10 cellular contexts compared by ENCODE assay signal in genomic region chr4:147480502-147480890, GRCh38. TPM values are rescaled to one million over a fixed set of nuclear protein-coding genes. Genes with fewer than 3 reads are reported as not detected.
A peak's percentile ranks its signal among the peaks of the same experiment; 100 is the strongest.
DNase-seq lines count a peak whose midpoint lies in the region; ATAC-seq, FAIRE-seq and TF ChIP-seq lines count a peak whose summit lies in the region.
"Had no signal": no experiment of that assay in that cellular context is flagged by ENCODE, and none has a peak within 500 bp of the region (broad histone marks: within the 10 kb centered on the region; RNA-seq: fewer than 3 reads in every experiment).

No MANE protein-coding gene starts in this region.

- H3K56ac ChIP-seq in mesendoderm (ENCODE audit: low read length) = no peak overlapping the region

- H2BK5ac ChIP-seq in mesendoderm (ENCODE audit: low read length) = no peak overlapping the region

- no CpG with 5 or more reads among the region's 11 CpGs for WGBS in mesendoderm (ENCODE audit: extremely low coverage, insufficient coverage, low lambda C conversion rate)
- WGBS in thymus = 81% methylated on average over 11 of the region's 11 CpGs

- H2AFZ ChIP-seq in endothelial cell of umbilical vein (ENCODE audit: low read depth, low read length) = peak overlapping the region; percentile 67

- H3K4me3 Mint-ChIP-seq in immature natural killer cell = no peak overlapping the region

- H3K4me1 Mint-ChIP-seq in immature natural killer cell = no peaks in the 10 kb centered on the region

- peak overlapping the region; percentile 65 for H3K4me3 ChIP-seq in NT2/D1 (ENCODE audit: insufficient read length, low read depth)
- no peak overlapping the region for H3K4me3 ChIP-seq in endothelial cell of umbilical vein (replicated peaks in 1 of 3; ENCODE audit: insufficient read depth in 1 of 3, low read depth in 1 of 3, low read length in 3 of 3)
- H3K4me3 ChIP-seq in mesendoderm (ENCODE audit: low read length) = peak overlapping the region; percentile 67
- peak overlapping the region; percentile 11 for H3K4me3 ChIP-seq in thymus (ENCODE audit: low read length)

- no peaks in the 10 kb centered on the region for H3K9me1 ChIP-seq in endothelial cell of umbilical vein (replicated peaks; ENCODE audit: control insufficient read depth, extremely low read depth, insufficient read depth, low read length)

- H2AK5ac ChIP-seq in mesendoderm (ENCODE audit: low read length) = no peak overlapping the region

- no peak overlapping the region for H3K18ac ChIP-seq in mesendoderm (ENCODE audit: low read length)

- no peaks in the 10 kb centered on the region for H3K36me3 ChIP-seq in NT2/D1 (ENCODE audit: insufficient read depth, insufficient read length, low read length)
- no peaks in the 10 kb centered on the region for H3K36me3 ChIP-seq in endothelial cell of umbilical vein (ENCODE audit: control insufficient read depth in 2 of 2, extremely low read depth in 1 of 2, insufficient read depth in 2 of 2, low read length in 2 of 2)
- no peaks in the 10 kb centered on the region for H3K36me3 ChIP-seq in mesendoderm (ENCODE audit: control insufficient read depth, insufficient read depth, low read length)
- H3K36me3 ChIP-seq in thymus (ENCODE audit: control insufficient read depth, insufficient read depth) = no peaks in the 10 kb centered on the region

- no peak for FAIRE-seq in endothelial cell of umbilical vein (lab: Jason Lieb, UNC)

- peak overlapping the region; percentile 50 for H3K4me2 ChIP-seq in endothelial cell of umbilical vein (ENCODE audit: insufficient read depth, low read length)
- no peak overlapping the region for H3K4me2 ChIP-seq in mesendoderm (ENCODE audit: low read length)

- ATAC-seq in GM18868 (IDR thresholded peaks at IDR 0.05; ENCODE audit: unreplicated experiment) = no peak
- ATAC-seq: naive thymus-derived CD8-positive, alpha-beta T cell had no signal

- peak overlapping the region; percentile 39 for H3K4ac ChIP-seq in mesendoderm (ENCODE audit: low read depth, low read length)

- no peak overlapping the region for H2BK15ac ChIP-seq in mesendoderm (replicated peaks; ENCODE audit: low read depth)

- H2BK120ac ChIP-seq in mesendoderm (ENCODE audit: low read depth, low read length) = no peak overlapping the region

- intact Hi-C loops in endothelial cell of umbilical vein (cut with micrococcal nuclease) = no loop called here

- no peaks in the 10 kb centered on the region for H3K36me3 Mint-ChIP-seq in immature natural killer cell

- no peak overlapping the region for H3K27ac ChIP-seq in endothelial cell of umbilical vein (ENCODE audit: insufficient read depth, low read depth, low read length)
- no peak overlapping the region for H3K27ac ChIP-seq in mesendoderm (ENCODE audit: low read depth, low read length)
- H3K27ac ChIP-seq in thymus (ENCODE audit: low read depth) = peak overlapping the region; percentile 8

- no peak overlapping the region for H4K8ac ChIP-seq in mesendoderm (ENCODE audit: low read depth, low read length)

- H3K4me1 ChIP-seq in NT2/D1 (ENCODE audit: insufficient read depth, insufficient read length) = no peaks in the 10 kb centered on the region
- H3K4me1 ChIP-seq in endothelial cell of umbilical vein (ENCODE audit: control insufficient read depth, extremely low read depth, insufficient read depth, low read length) = no peaks in the 10 kb centered on the region
- H3K4me1 ChIP-seq in mesendoderm (ENCODE audit: control insufficient read depth, low read depth, low read length) = peaks cover 4% of the 10 kb centered on the region
- H3K4me1 ChIP-seq in thymus (ENCODE audit: control insufficient read depth, insufficient read depth, low read length) = no peaks in the 10 kb centered on the region

- CTCF ChIA-PET in endothelial cell of umbilical vein (lab: Charles Lee) = no interaction called here

- H3K27me3 Mint-ChIP-seq in immature natural killer cell (ENCODE audit: low read depth in 3 of 3) = peaks cover 2 to 8% (median 2%) of the 10 kb centered on the region in 3 donors

- BruUV-seq in endothelial cell of umbilical vein (replicated peaks; lab: Mats Ljungman, UMichigan) = no TSS peak

- no peaks in the 10 kb centered on the region for H4K20me1 ChIP-seq in endothelial cell of umbilical vein (replicated peaks; ENCODE audit: control insufficient read depth, extremely low read depth, insufficient read depth, low read length)

- POLR2A ChIA-PET in endothelial cell of umbilical vein (lab: Charles Lee) = no interaction called here

- H3K23ac ChIP-seq in mesendoderm (ENCODE audit: low read length) = no peak overlapping the region

- peaks cover 35% of the 10 kb centered on the region for H3K27me3 ChIP-seq in NT2/D1 (ENCODE audit: insufficient read depth, insufficient read length)
- peaks cover 23 to 29% of the 10 kb centered on the region in 2 experiments for H3K27me3 ChIP-seq in endothelial cell of umbilical vein (ENCODE audit: control insufficient read depth in 2 of 2, insufficient read depth in 2 of 2, low read length in 2 of 2)
- no peaks in the 10 kb centered on the region for H3K27me3 ChIP-seq in mesendoderm (ENCODE audit: insufficient read depth, low read length, poor library complexity)
- peaks cover 20% of the 10 kb centered on the region for H3K27me3 ChIP-seq in thymus (ENCODE audit: control insufficient read depth, insufficient read depth)

- dilution Hi-C loops in endothelial cell of umbilical vein (cut with MboI; ENCODE audit: extremely low pct_ligation_motif_present, low sequenced_read_pairs) = no loop called here

- DNase-seq in NT2/D1 (ENCODE audit: low read depth, low spot score) (no peak), endothelial cell of umbilical vein (ENCODE audit: low read depth, low spot score) (no peak), mesendoderm (no peak), GF-D8 (lab: John Stamatoyannopoulos, UW) (no peak), immature natural killer cell (no peak), dermis blood vessel endothelial cell (no peak)

- H3K9ac ChIP-seq in NT2/D1 (ENCODE audit: insufficient read length, low read depth) (peak overlapping the region; percentile 67), endothelial cell of umbilical vein (replicated peaks; ENCODE audit: extremely low read depth, insufficient read depth, low read length) (no peak overlapping the region), mesendoderm (ENCODE audit: low read length) (no peak overlapping the region)

- H3K27ac Mint-ChIP-seq in immature natural killer cell = no peak overlapping the region
- H3K27ac Mint-ChIP-seq: activated T-helper 2 cell treated with anti-CD3 and anti-CD28 coated beads, Interferon-gamma antibody, Interleukin-2, Interleukin-4, amounts not matched to agents 10 μg/mL and 5 μg/mL and 100 μg/mL, durations not matched to agents 14 hours and 24 hours and 36 hours had no signal

- no peak for TF ChIP-seq CTCF in endothelial cell of umbilical vein (IDR thresholded peaks at IDR 0.05; ENCODE audit: extremely low read depth in 1 of 2, insufficient read depth in 1 of 2, low read depth in 1 of 2, low read length in 2 of 2)

- no peak overlapping the region for H4K5ac ChIP-seq in mesendoderm (ENCODE audit: low read length)

- peaks cover 0 to 11% (median 0%) of the 10 kb centered on the region in 6 donors for H3K9me3 Mint-ChIP-seq in immature natural killer cell
- H3K9me3 Mint-ChIP-seq: activated T-helper 2 cell treated with anti-CD3 and anti-CD28 coated beads, Interferon-gamma antibody, Interleukin-2, Interleukin-4, amounts not matched to agents 10 μg/mL and 5 μg/mL and 100 μg/mL, durations not matched to agents 14 hours and 24 hours and 36 hours had no signal

- H3K9me3 ChIP-seq in NT2/D1 (ENCODE audit: insufficient read depth, low read length) (no peaks in the 10 kb centered on the region), endothelial cell of umbilical vein (replicated peaks; ENCODE audit: control insufficient read depth, insufficient read depth, low read length) (no peaks in the 10 kb centered on the region), thymus (ENCODE audit: control insufficient read depth) (no peaks in the 10 kb centered on the region)

- H3K79me2 ChIP-seq in endothelial cell of umbilical vein (ENCODE audit: control insufficient read depth, insufficient read depth, low read length) = no peaks in the 10 kb centered on the region
- no peaks in the 10 kb centered on the region for H3K79me2 ChIP-seq in mesendoderm (ENCODE audit: control insufficient read depth, insufficient read depth, low read length)

- H3K79me1 ChIP-seq in mesendoderm (ENCODE audit: low read length) = no peaks in the 10 kb centered on the region

- TF ChIP-seq POLR2A in endothelial cell of umbilical vein (IDR thresholded peaks at IDR 0.05; ENCODE audit: low read depth, low read length) = no peak

TF ChIP-seq in endothelial cell of umbilical vein, 7 proteins besides CTCF, POLR2A, EP300 and RAD21:
- TF ChIP-seq JUN (IDR thresholded peaks at IDR 0.05; ENCODE audit: borderline replicate concordance, insufficient read depth, insufficient read length, low read depth) = no peak
- no peak for TF ChIP-seq GATA2 (IDR thresholded peaks at IDR 0.05; ENCODE audit: insufficient read depth, insufficient read length, low read depth, low read length)
- no peak for TF ChIP-seq FOS (IDR thresholded peaks at IDR 0.05; ENCODE audit: borderline replicate concordance, insufficient read depth, low read length)
- TF ChIP-seq MYC (IDR thresholded peaks at IDR 0.05; ENCODE audit: low read depth, low read length) = no peak
- no peak for TF ChIP-seq POLR2AphosphoS5 (IDR thresholded peaks at IDR 0.05; ENCODE audit: insufficient read depth, low read depth, low read length)
- TF ChIP-seq MAX (IDR thresholded peaks at IDR 0.05; ENCODE audit: insufficient read depth, insufficient read length) = no peak
- TF ChIP-seq EZH2 (IDR thresholded peaks at IDR 0.05; ENCODE audit: borderline replicate concordance, low read depth, low read length, severe bottlenecking) = no peak

RNA-seq across cellular contexts. Expression of gene EDNRA, which starts 0.4 kb away (rescaled TPM):
- not detected in 2 replicates for total RNA-seq in endothelial cell of umbilical vein
- polyA plus RNA-seq in endothelial cell of umbilical vein = 0.01 TPM in 1 of 2 replicates, not detected in the other
- not detected in 2 replicates for polyA plus RNA-seq in endothelial cell of umbilical vein (2011; cell fraction: cytosol; rRNA removed)
- not detected in 2 replicates for polyA plus RNA-seq in endothelial cell of umbilical vein (2011; cell fraction: nucleus; rRNA removed)
- not detected in 2 replicates for polyA plus RNA-seq in endothelial cell of umbilical vein (2012)
- polyA minus RNA-seq in endothelial cell of umbilical vein = not detected in 2 replicates
- 0.72 TPM for polyA minus RNA-seq in endothelial cell of umbilical vein (2011; cell fraction: cytosol; rRNA and poly(A)+ RNA removed)
- polyA minus RNA-seq in endothelial cell of umbilical vein (2011; cell fraction: nucleus; rRNA and poly(A)+ RNA removed) = not detected in 2 replicates
- polyA plus RNA-seq in mesendoderm (2013, experiment 1 of 2) = 1.3 TPM
- 1.5 TPM for polyA plus RNA-seq in mesendoderm (2013, experiment 2 of 2)
- polyA plus RNA-seq in thymus = 4.7 TPM
- polyA plus RNA-seq in immature natural killer cell = not detected
- total RNA-seq in dermis blood vessel endothelial cell = 0.19 TPM in 1 of 2 replicates, not detected in the other
- total RNA-seq: activated T-helper 2 cell treated with anti-CD3 and anti-CD28 coated beads, Interferon-gamma antibody, Interleukin-2, Interleukin-4, amounts not matched to agents 10 μg/mL and 5 μg/mL and 100 μg/mL, durations not matched to agents 14 hours and 24 hours and 36 hours; naive thymus-derived CD8-positive, alpha-beta T cell had no signal
- polyA plus RNA-seq: naive thymus-derived CD8-positive, alpha-beta T cell had no signal

Comparison
In these comparisons a context has a peak if more than half of its experiments do, and no peak if none do; other contexts are left out.
1. H3K4me3 ChIP-seq: peak in NT2/D1 (single experiment), mesendoderm (single experiment) and thymus (single experiment); none in endothelial cell of umbilical vein (0 of 3).